ENCODE assay signal across 1 cellular context in the genomic region with DNA sequence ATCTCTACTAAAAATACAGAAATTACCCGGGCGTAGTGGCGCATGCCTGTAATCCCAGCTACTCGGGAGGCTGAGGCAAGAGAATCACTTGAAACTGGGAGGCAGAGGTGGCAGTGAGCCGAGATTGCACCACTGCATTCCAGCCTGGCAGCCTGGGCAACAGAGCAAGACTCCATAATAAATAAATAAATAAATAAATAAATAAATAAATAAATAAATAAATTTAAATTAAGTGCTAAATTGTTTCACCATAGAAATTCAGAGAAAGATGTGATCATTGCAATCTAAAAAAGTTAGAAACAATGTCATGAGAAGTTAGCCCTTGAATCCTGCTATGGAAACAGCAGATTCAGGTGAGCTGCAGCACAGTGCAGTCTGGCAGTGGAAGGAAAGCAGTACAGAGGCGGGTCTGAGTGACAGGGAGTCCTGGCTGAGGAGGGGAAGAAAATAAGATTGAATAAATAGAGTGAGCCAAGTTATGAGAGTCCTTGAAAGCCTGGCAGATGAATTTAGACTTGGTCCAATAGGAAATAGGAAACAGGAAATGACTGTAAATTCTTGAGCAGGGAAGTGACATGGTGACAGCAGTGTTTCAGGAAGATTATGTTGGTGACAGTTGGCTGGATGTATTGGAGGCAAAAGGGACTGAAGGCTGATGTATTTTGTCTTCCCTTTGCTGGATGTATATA.
TF ChIP-seq lines count a peak whose summit lies in the region.

No MANE protein-coding gene starts in this region.

TF ChIP-seq in HEK293, 187 proteins besides CTCF, POLR2A, EP300 and RAD21 (continued from another document):
- TF ChIP-seq, protein P1, sequence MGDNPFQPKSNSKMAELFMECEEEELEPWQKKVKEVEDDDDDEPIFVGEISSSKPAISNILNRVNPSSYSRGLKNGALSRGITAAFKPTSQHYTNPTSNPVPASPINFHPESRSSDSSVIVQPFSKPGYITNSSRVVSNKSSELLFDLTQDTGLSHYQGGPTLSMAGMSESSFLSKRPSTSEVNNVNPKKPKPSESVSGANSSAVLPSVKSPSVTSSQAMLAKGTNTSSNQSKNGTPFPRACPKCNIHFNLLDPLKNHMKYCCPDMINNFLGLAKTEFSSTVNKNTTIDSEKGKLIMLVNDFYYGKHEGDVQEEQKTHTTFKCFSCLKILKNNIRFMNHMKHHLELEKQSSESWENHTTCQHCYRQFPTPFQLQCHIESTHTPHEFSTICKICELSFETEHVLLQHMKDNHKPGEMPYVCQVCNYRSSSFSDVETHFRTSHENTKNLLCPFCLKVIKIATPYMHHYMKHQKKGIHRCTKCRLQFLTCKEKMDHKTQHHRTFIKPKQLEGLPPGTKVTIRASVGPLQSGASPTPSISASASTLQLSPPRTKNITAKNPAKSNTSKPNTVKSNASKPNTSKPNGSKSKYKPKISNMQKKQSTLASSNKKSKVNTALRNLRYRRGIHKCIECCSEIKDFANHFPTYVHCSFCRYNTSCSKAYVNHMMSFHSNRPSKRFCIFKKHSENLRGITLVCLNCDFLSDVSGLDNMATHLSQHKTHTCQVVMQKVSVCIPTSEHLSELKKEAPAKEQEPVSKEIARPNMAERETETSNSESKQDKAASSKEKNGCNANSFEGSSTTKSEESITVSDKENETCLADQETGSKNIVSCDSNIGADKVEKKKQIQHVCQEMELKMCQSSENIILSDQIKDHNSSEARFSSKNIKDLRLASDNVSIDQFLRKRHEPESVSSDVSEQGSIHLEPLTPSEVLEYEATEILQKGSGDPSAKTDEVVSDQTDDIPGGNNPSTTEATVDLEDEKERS (tag by site-specific recombination; IDR thresholded peaks at IDR 0.05), result no peak
- no peak for TF ChIP-seq ZNF626 (tag by site-specific recombination; IDR thresholded peaks at IDR 0.05)
- TF ChIP-seq ZNF596 (tag by site-specific recombination; IDR thresholded peaks at IDR 0.05), result no peak
- 0 out of 2 replicates have a peak, but pooled peaks have one; percentile 34 for TF ChIP-seq ZNF558 (tag by site-specific recombination; IDR thresholded peaks at IDR 0.05)
- peak; percentile 70; the same call in 1 of the 2 replicates for TF ChIP-seq ZNF664 (tag by site-specific recombination; IDR thresholded peaks at IDR 0.05)
- no peak for TF ChIP-seq REPIN1 (tag by site-specific recombination; IDR thresholded peaks at IDR 0.05; ENCODE audit: low read depth)
- no peak for TF ChIP-seq ZNF37A (tag by site-specific recombination; IDR thresholded peaks at IDR 0.05)
- no peak for TF ChIP-seq ZNF776 (tag by site-specific recombination; IDR thresholded peaks at IDR 0.05; ENCODE audit: borderline replicate concordance)
- no peak for TF ChIP-seq OSR2 (tag by site-specific recombination; IDR thresholded peaks at IDR 0.05)
TF ChIP-seq in HEK293: peak in this region for 21.
